In the genomic region with DNA sequence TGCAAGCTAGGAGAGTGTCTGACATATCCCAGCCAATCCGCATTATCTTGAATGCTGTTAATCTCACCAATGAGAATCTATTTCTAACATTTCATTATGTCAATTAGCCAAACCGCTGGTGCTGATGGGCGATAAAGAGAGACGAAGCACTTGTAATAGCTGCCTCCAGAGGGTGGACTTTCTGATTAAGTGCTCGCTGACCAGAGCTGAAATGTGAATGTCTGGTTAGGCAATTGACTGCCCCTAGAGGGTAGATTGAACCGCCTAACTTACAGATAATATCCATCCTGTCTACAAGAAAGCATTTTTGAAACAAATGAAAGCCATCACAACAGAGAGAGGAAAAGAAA, we compare ENCODE assay signal across 8 cellular contexts. TPM values are rescaled to one million over a fixed set of nuclear protein-coding genes. Genes with fewer than 3 reads are reported as not detected.
A peak's percentile ranks its signal among the peaks of the same experiment; 100 is the strongest.
DNase-seq lines count a peak whose midpoint lies in the region; ATAC-seq, FAIRE-seq and TF ChIP-seq lines count a peak whose summit lies in the region.

No MANE protein-coding gene starts in this region.

- H3K27ac ChIP-seq in right atrium auricular region = peak overlapping the region; percentile 87 to 90

- no peaks in the 10 kb centered on the region for H3K9me3 ChIP-seq in right atrium auricular region

- DNase-seq in CD1c-positive myeloid dendritic cell (ENCODE audit: extremely low spot score) = peak; percentile 48
- DNase-seq in NCI-H774 (lab: John Stamatoyannopoulos, UW) = peak; percentile 67
- peak in 29 of 56 donors; percentile 12 to 88 (median 58) for DNase-seq in amygdala (lab: John Stamatoyannopoulos, UW)
- peak; percentile 71 for DNase-seq in right atrium auricular region (ENCODE audit: low spot score)
- peak; percentile 77 for DNase-seq in retinal pigment epithelial cell (ENCODE audit: low read depth)
- no peak for DNase-seq in GM12892 (ENCODE audit: insufficient read length)

- peak overlapping the region; percentile 95 to 97 for H3K4me3 ChIP-seq in right atrium auricular region
- peak overlapping the region; percentile 96 for H3K4me3 ChIP-seq in retinal pigment epithelial cell (ENCODE audit: low read length)

- H3K4me1 ChIP-seq in right atrium auricular region = peaks cover 0 to 27% of the 10 kb centered on the region in 2 donors

- ATAC-seq in GM18873 (IDR thresholded peaks at IDR 0.05; ENCODE audit: low FRiP score, unreplicated experiment) (peak; percentile 27), HG03520 (IDR thresholded peaks at IDR 0.05; ENCODE audit: unreplicated experiment) (peak; percentile 10)

- H3K36me3 ChIP-seq in right atrium auricular region = peaks cover 26% of the 10 kb centered on the region

- peaks cover 0 to 4% of the 10 kb centered on the region in 2 donors for H3K27me3 ChIP-seq in right atrium auricular region

- no peak for FAIRE-seq in GM12892 (lab: Jason Lieb, UNC)

- TF ChIP-seq CTCF in right atrium auricular region (IDR thresholded peaks at IDR 0.05) = peak; percentile 26 to 57
- peak; percentile 73 for TF ChIP-seq CTCF in retinal pigment epithelial cell (conservative IDR thresholded peaks at IDR 0.05; ENCODE audit: low read depth, low read length)

- no peak for TF ChIP-seq POLR2A in GM12892 (IDR thresholded peaks at IDR 0.05; ENCODE audit: low read depth, low read length)

RNA-seq across cellular contexts. Expression of a gene that starts 0.6 kb away (rescaled TPM):
- 10 to 100 TPM; 10.8 to 19.8 TPM for total RNA-seq in right atrium auricular region
- 11.2 TPM for polyA plus RNA-seq in GM12892 (2012; ENCODE audit: missing spikeins)

RNA-seq across cellular contexts. Expression of a gene that starts 10.1 kb away (rescaled TPM):
- total RNA-seq in right atrium auricular region = under 1 TPM; 0.26 to 0.31 TPM
- 0.45 TPM for polyA plus RNA-seq in GM12892 (2012; ENCODE audit: missing spikeins)

RNA-seq across cellular contexts. Expression of a gene that starts 23.9 kb away (rescaled TPM):
- 10 to 100 TPM; 13.3 to 22.5 TPM for total RNA-seq in right atrium auricular region
- 15.6 TPM for polyA plus RNA-seq in GM12892 (2012; ENCODE audit: missing spikeins)

RNA-seq across cellular contexts. Expression of a gene that starts 51.8 kb away (rescaled TPM):
- total RNA-seq in right atrium auricular region = under 1 TPM; 0.31 to 0.33 TPM
- 0.08 TPM for polyA plus RNA-seq in GM12892 (2012; ENCODE audit: missing spikeins)

RNA-seq across cellular contexts. Expression of a gene that starts 53.9 kb away (rescaled TPM):
- 10 to 100 TPM; 74.1 to 82.0 TPM for total RNA-seq in right atrium auricular region
- polyA plus RNA-seq in GM12892 (2012; ENCODE audit: missing spikeins) = 31.9 TPM
